Comparison of ENCODE assay signal across 31 cellular contexts in the genomic region with DNA sequence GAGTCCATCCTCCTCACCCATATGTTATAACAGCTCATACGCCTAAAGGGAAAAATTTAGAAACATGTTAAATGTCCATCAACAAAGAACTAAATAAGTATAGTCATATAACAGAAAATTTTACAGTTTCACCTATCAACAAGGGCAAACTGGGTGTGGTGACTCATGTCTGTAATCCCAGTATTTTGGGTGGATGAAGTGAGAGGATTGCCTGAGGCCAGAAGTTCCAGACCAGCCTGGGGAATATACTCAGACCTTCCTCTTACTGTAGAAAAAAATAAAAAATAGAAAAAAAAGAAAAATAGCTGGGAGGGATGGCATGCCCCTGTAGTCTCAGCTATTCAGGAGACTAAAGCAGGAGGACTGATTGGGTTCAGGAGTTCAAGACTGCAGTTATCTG. TPM values are rescaled to one million over a fixed set of nuclear protein-coding genes. Genes with fewer than 3 reads are reported as not detected.
"Had no signal": no experiment of that assay in that cellular context is flagged by ENCODE, and none has a peak within 500 bp of the region (broad histone marks: within the 10 kb centered on the region; RNA-seq: fewer than 3 reads in every experiment).

No MANE protein-coding gene starts in this region.

- H3K9me3 ChIP-seq: esophagus squamous epithelium, neutrophil, ovary, prostate gland, uterus had no signal

- DNase-seq: activated CD4-positive, alpha-beta memory T cell treated with anti-CD3 and anti-CD28 coated beads, Interleukin-2, amount 10 ng/mL, durations not matched to agents 7 days and 5 days; activated CD4-positive, alpha-beta T cell treated with anti-CD3 and anti-CD28 coated beads for 1 hour; activated CD4-positive, alpha-beta T cell treated with anti-CD3 and anti-CD28 coated beads, Interleukin-2, amount 10 ng/mL, durations not matched to agents 7 days and 5 days; activated CD8-positive, alpha-beta memory T cell treated with anti-CD3 and anti-CD28 coated beads, Interleukin-2, amount 50 U/mL, for 48 hours; activated gamma-delta T cell; activated naive CD4-positive, alpha-beta T cell treated with anti-CD3 and anti-CD28 coated beads, Interleukin-2, amount 10 ng/mL, durations not matched to agents 7 days and 5 days; activated naive CD8-positive, alpha-beta T cell treated with anti-CD3 and anti-CD28 coated beads, Interleukin-2, amount 10 ng/mL, durations not matched to agents 7 days and 5 days; activated T-cell treated with anti-CD3 and anti-CD28 coated beads, Interleukin-2, amount 50 U/mL, for 24 hours; amniotic stem cell; brain microvascular endothelial cell; central memory CD4-positive, alpha-beta T cell; esophagus squamous epithelium; gastrocnemius medialis; left cardiac atrium; left ventricle myocardium superior; naive B cell; nephron progenitor cell; ovary; retina; stimulated activated CD4-positive, alpha-beta T cell treated with anti-CD3 and anti-CD28 coated beads, Interleukin-12 subunit alpha, Interleukin-12 subunit beta, amount 100 ng/mL, for 4 hours; stimulated activated CD4-positive, alpha-beta T cell treated with anti-CD3 and anti-CD28 coated beads, Interleukin-4, amount 100 ng/mL, for 1 hour; stimulated activated naive CD8-positive, alpha-beta T cell treated with anti-CD3 and anti-CD28 coated beads, Interleukin-15, Interleukin-2, amounts not matched to agents 100 U/mL and 50 U/mL, for 24 hours; T-helper 2 cell; uterus had no signal

- H3K4me3 ChIP-seq: esophagus squamous epithelium, gastrocnemius medialis, hepatocyte, ovary, prostate gland, skin epidermis, thoracic aorta, uterus had no signal

- H3K4me2 ChIP-seq: hepatocyte had no signal

- H3K27me3 ChIP-seq: brain microvascular endothelial cell, esophagus squamous epithelium, gastrocnemius medialis, hepatocyte, neutrophil, ovary, uterus had no signal

- H3K36me3 ChIP-seq: brain microvascular endothelial cell, esophagus squamous epithelium, gastrocnemius medialis, neutrophil, ovary, prostate gland, thoracic aorta, uterus had no signal

- H2AFZ ChIP-seq: hepatocyte had no signal

- ATAC-seq: gastrocnemius medialis; left cardiac atrium; left ventricle myocardium superior; sciatic nerve; stimulated activated naive CD8-positive, alpha-beta T cell treated with anti-CD3 and anti-CD28 coated beads, Interleukin-15, Interleukin-2, amounts not matched to agents 100 U/mL and 50 U/mL, for 24 hours had no signal

- H3K27ac ChIP-seq: brain microvascular endothelial cell, epithelial cell of prostate, esophagus squamous epithelium, gastrocnemius medialis, hepatocyte, neutrophil, ovary, prostate gland, skin epidermis, thoracic aorta, uterus had no signal

- H3K4me1 ChIP-seq: esophagus squamous epithelium, gastrocnemius medialis, prostate gland, uterus had no signal

- H3K79me2 ChIP-seq: hepatocyte had no signal

RNA-seq across cellular contexts. Expression of a gene that starts 48.3 kb away (rescaled TPM):
- total RNA-seq: activated CD4-positive, alpha-beta memory T cell treated with anti-CD3 and anti-CD28 coated beads, Interleukin-2, amount 10 ng/mL, durations not matched to agents 7 days and 5 days; activated CD4-positive, alpha-beta T cell treated with anti-CD3 and anti-CD28 coated beads, Interleukin-2, amount 10 ng/mL, durations not matched to agents 7 days and 5 days; activated naive CD8-positive, alpha-beta T cell treated with anti-CD3 and anti-CD28 coated beads, Interleukin-2, amount 10 ng/mL, durations not matched to agents 7 days and 5 days had no signal
